Comparison of ENCODE assay signal across 17 cellular contexts in genomic region chr4:39892988-39893692, GRCh38.
DNase-seq lines count a peak whose midpoint lies in the region; ATAC-seq, FAIRE-seq and TF ChIP-seq lines count a peak whose summit lies in the region.
"Had no signal": no experiment of that assay in that cellular context is flagged by ENCODE, and none has a peak within 500 bp of the region (broad histone marks: within the 10 kb centered on the region; RNA-seq: fewer than 3 reads in every experiment).

No MANE protein-coding gene starts in this region.

- H2AFZ ChIP-seq in OCI-LY7 (ENCODE audit: low read length), result no peak overlapping the region

- H3K4me3 Mint-ChIP-seq in stimulated activated naive B cell treated with anti-CD40 and anti-IgM and Interleukin-4, amounts not matched to agents 10 μg/mL and 1 μg/mL and 100 μg/mL, for 72 hours, result peak overlapping the region; percentile 14 to 69
- H3K4me3 Mint-ChIP-seq: CD4-positive, alpha-beta memory T cell had no signal

- H3K4me1 Mint-ChIP-seq in stimulated activated naive B cell treated with anti-CD40 and anti-IgM and Interleukin-4, amounts not matched to agents 10 μg/mL and 1 μg/mL and 100 μg/mL, for 72 hours, result peaks cover 9 to 33% of the 10 kb centered on the region in 2 donors

- H3K27me3 ChIP-seq in small intestine (ENCODE audit: control insufficient read depth in 2 of 2, insufficient read depth in 2 of 2, low read length in 2 of 2) (no peaks in the 10 kb centered on the region), upper lobe of left lung (no peaks in the 10 kb centered on the region)
- H3K27me3 ChIP-seq: BE2C had no signal

- no peaks in the 10 kb centered on the region for H3K9me3 Mint-ChIP-seq in stimulated activated naive B cell treated with anti-CD40 and anti-IgM and Interleukin-4, amounts not matched to agents 10 μg/mL and 1 μg/mL and 100 μg/mL, for 72 hours
- H3K9me3 Mint-ChIP-seq: CD4-positive, alpha-beta memory T cell had no signal

- H3K4me2 ChIP-seq in OCI-LY7 (ENCODE audit: low read length), result no peak overlapping the region

- H3K9me3 ChIP-seq in OCI-LY7 (ENCODE audit: low read length) (no peaks in the 10 kb centered on the region), small intestine (ENCODE audit: control insufficient read depth, low read depth) (no peaks in the 10 kb centered on the region), upper lobe of left lung (no peaks in the 10 kb centered on the region)
- H3K9me3 ChIP-seq: BE2C, HAP-1 had no signal

- FAIRE-seq in D721Med (lab: Jason Lieb, UNC), result peak; percentile 35
- FAIRE-seq in small intestine (lab: Jason Lieb, UNC), result no peak
- FAIRE-seq: A204.1, G401.6, H1 had no signal

- POLR2A ChIA-PET in OCI-LY7 (lab: Charles Lee), result interaction anchor here (0.7 kb wide), 1 partner anchor 132 kb away, joined by 3 read pairs; no protein-coding TSS in a partner anchor

- no peak for TF ChIP-seq POLR2A in upper lobe of left lung (IDR thresholded peaks at IDR 0.05)

- 91 to 98% (median 94%) methylated on average over 5 of the region's 5 CpGs for WGBS in small intestine, 3 donors
- 93 to 94% methylated on average over 5 of the region's 5 CpGs for WGBS in upper lobe of left lung, 2 donors

- no peak overlapping the region for H3K4me3 ChIP-seq in OCI-LY7 (ENCODE audit: low read depth, low read length, poor library complexity, severe bottlenecking)
- H3K4me3 ChIP-seq in small intestine (ENCODE audit: low read depth in 1 of 2, low read length in 2 of 2), result no peak overlapping the region
- no peak overlapping the region for H3K4me3 ChIP-seq in upper lobe of left lung
- H3K4me3 ChIP-seq: HAP-1 had no signal

- BruUV-seq in OCI-LY7 (replicated peaks; lab: Mats Ljungman, UMichigan), result TSS peak; percentile 7

- intact Hi-C loops in OCI-LY7 (cut with micrococcal nuclease; ENCODE audit: unreplicated experiment), result no loop called here

- no peak overlapping the region for H3K27ac ChIP-seq in OCI-LY7 (ENCODE audit: low read depth, low read length, poor library complexity, severe bottlenecking)
- no peak overlapping the region for H3K27ac ChIP-seq in small intestine (ENCODE audit: low read depth in 1 of 2, low read length in 1 of 2)
- H3K27ac ChIP-seq in upper lobe of left lung, result no peak overlapping the region
- H3K27ac ChIP-seq: C4-2B had no signal

- H3K4me1 ChIP-seq in OCI-LY7 (ENCODE audit: insufficient read depth, low read length, poor library complexity, severe bottlenecking), result no peaks in the 10 kb centered on the region
- H3K4me1 ChIP-seq in small intestine (ENCODE audit: control insufficient read depth in 2 of 2, insufficient read depth in 1 of 2, low read depth in 1 of 2, low read length in 1 of 2), result no peaks in the 10 kb centered on the region
- no peaks in the 10 kb centered on the region for H3K4me1 ChIP-seq in upper lobe of left lung
- H3K4me1 ChIP-seq: BE2C had no signal

- H3K79me2 ChIP-seq in OCI-LY7 (ENCODE audit: insufficient read depth, low read depth, low read length), result no peaks in the 10 kb centered on the region

- H4K20me1 ChIP-seq in OCI-LY7 (ENCODE audit: insufficient read depth, low read length), result no peaks in the 10 kb centered on the region

- H3K27ac Mint-ChIP-seq in stimulated activated naive B cell treated with anti-CD40 and anti-IgM and Interleukin-4, amounts not matched to agents 10 μg/mL and 1 μg/mL and 100 μg/mL, for 72 hours, result peak overlapping the region; percentile 65

- H3K27me3 Mint-ChIP-seq in stimulated activated naive B cell treated with anti-CD40 and anti-IgM and Interleukin-4, amounts not matched to agents 10 μg/mL and 1 μg/mL and 100 μg/mL, for 72 hours, result no peaks in the 10 kb centered on the region
- H3K27me3 Mint-ChIP-seq: CD4-positive, alpha-beta memory T cell had no signal

- peaks cover 24 to 40% of the 10 kb centered on the region in 2 donors for H3K36me3 Mint-ChIP-seq in stimulated activated naive B cell treated with anti-CD40 and anti-IgM and Interleukin-4, amounts not matched to agents 10 μg/mL and 1 μg/mL and 100 μg/mL, for 72 hours

- peak; percentile 89 to 91 for ATAC-seq in stimulated activated naive B cell treated with anti-CD40 and anti-IgM and Interleukin-4, amounts not matched to agents 10 μg/mL and 1 μg/mL and 100 μg/mL, for 72 hours (replicated peaks)
- no peak for ATAC-seq in HG02973 (IDR thresholded peaks at IDR 0.05; ENCODE audit: unreplicated experiment)
- ATAC-seq in upper lobe of left lung (ENCODE audit: low FRiP score in 2 of 2), result no peak

- DNase-seq in D721Med (ENCODE audit: insufficient read length, low spot score) (no peak), OCI-LY7 (ENCODE audit: low spot score) (no peak), left kidney (ENCODE audit: low read depth, low spot score) (peak; percentile 16), small intestine (no peak), upper lobe of left lung (no peak)
- peak; percentile 27 for DNase-seq in stimulated activated naive B cell treated with anti-CD40 and anti-IgM and Interleukin-4, amounts not matched to agents 10 μg/mL and 1 μg/mL and 100 μg/mL, for 72 hours
- DNase-seq: BE2C; CD4-positive, alpha-beta memory T cell; DMS153; DMS79 treated with DMSO at 0.1 percent for 48 hours; EL had no signal

- no peaks in the 10 kb centered on the region for H3K9me2 ChIP-seq in OCI-LY7 (ENCODE audit: insufficient read depth, low read length)

- CTCF ChIA-PET in OCI-LY7 (lab: Charles Lee; ENCODE audit: unreplicated experiment), result no interaction called here

- peaks cover 91% of the 10 kb centered on the region for H3K36me3 ChIP-seq in OCI-LY7 (ENCODE audit: insufficient read depth, low read length)
- peaks cover 7 to 13% of the 10 kb centered on the region in 2 donors for H3K36me3 ChIP-seq in small intestine (ENCODE audit: control insufficient read depth in 2 of 2, insufficient read depth in 2 of 2, low read length in 2 of 2)
- H3K36me3 ChIP-seq in upper lobe of left lung, result peaks cover 29 to 85% (median 47%) of the 10 kb centered on the region in 4 donors

- TF ChIP-seq CTCF in D721Med (IDR thresholded peaks at IDR 0.05; ENCODE audit: insufficient read depth, missing control alignments) (no peak), OCI-LY7 (conservative IDR thresholded peaks at IDR 0.05; ENCODE audit: low read length) (no peak), upper lobe of left lung (IDR thresholded peaks at IDR 0.05) (no peak)

- TF ChIP-seq EP300 in upper lobe of left lung (IDR thresholded peaks at IDR 0.05), result no peak

Comparison
In these comparisons a context has a peak if more than half of its experiments do, and no peak if none do; other contexts are left out.
1. DNase-seq: peak in left kidney (single experiment) and stimulated activated naive B cell treated with anti-CD40 and anti-IgM and Interleukin-4, amounts not matched to agents 10 μg/mL and 1 μg/mL and 100 μg/mL, for 72 hours (single experiment); none in D721Med (single experiment), OCI-LY7 (single experiment), small intestine (single experiment) and upper lobe of left lung (0 of 2).
2. ATAC-seq: peak in stimulated activated naive B cell treated with anti-CD40 and anti-IgM and Interleukin-4, amounts not matched to agents 10 μg/mL and 1 μg/mL and 100 μg/mL, for 72 hours (2 of 2); none in HG02973 (single experiment) and upper lobe of left lung (0 of 2).